8 cellular contexts compared by ENCODE assay signal in genomic region chr9:124852829-124853531, GRCh38. TPM values are rescaled to one million over a fixed set of nuclear protein-coding genes. Genes with fewer than 3 reads are reported as not detected.
DNase-seq lines count a peak whose midpoint lies in the region; ATAC-seq and TF ChIP-seq lines count a peak whose summit lies in the region.

A gene with protein sequence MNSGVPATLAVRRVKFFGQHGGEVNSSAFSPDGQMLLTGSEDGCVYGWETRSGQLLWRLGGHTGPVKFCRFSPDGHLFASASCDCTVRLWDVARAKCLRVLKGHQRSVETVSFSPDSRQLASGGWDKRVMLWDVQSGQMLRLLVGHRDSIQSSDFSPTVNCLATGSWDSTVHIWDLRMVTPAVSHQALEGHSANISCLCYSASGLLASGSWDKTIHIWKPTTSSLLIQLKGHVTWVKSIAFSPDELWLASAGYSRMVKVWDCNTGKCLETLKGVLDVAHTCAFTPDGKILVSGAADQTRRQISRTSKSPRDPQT (plus strand): TSS chr9:124853460. CDS start chr9:124853532, 72 bp downstream.

- H3K27ac ChIP-seq in thoracic aorta, result peak within 1 kb of the TSS; percentile 45 to 48

- peak within 1 kb of the TSS; percentile 78 for H3K4me3 ChIP-seq in thoracic aorta

- peaks cover 11% of the 10 kb centered on the region for H3K36me3 ChIP-seq in thoracic aorta

- TF ChIP-seq CTCF in thoracic aorta (IDR thresholded peaks at IDR 0.05), result peak; percentile 98

- no peaks in the 10 kb centered on the region for H3K27me3 ChIP-seq in thoracic aorta (replicated peaks; ENCODE audit: insufficient read depth)

- H3K4me1 ChIP-seq in thoracic aorta (ENCODE audit: control insufficient read depth in 1 of 2, low read depth in 2 of 2), result peaks cover 9 to 16% of the 10 kb centered on the region in 2 donors

- peak within 1 kb of the TSS; percentile 57 for H3K4me3 Mint-ChIP-seq in activated naive CD4-positive, alpha-beta T cell treated with anti-CD3 and anti-CD28 coated beads, Interleukin-2, amount 10 ng/mL, durations not matched to agents 7 days and 5 days

- H3K9me3 ChIP-seq in thoracic aorta, result no peaks in the 10 kb centered on the region

- peaks cover 9% of the 10 kb centered on the region for H3K36me3 Mint-ChIP-seq in activated naive CD4-positive, alpha-beta T cell treated with anti-CD3 and anti-CD28 coated beads, Interleukin-2, amount 10 ng/mL, durations not matched to agents 7 days and 5 days

- H3K27ac Mint-ChIP-seq in activated naive CD4-positive, alpha-beta T cell treated with anti-CD3 and anti-CD28 coated beads, Interleukin-2, amount 10 ng/mL, durations not matched to agents 7 days and 5 days, result no peak within 1 kb of the TSS

- H3K9me3 Mint-ChIP-seq in activated naive CD4-positive, alpha-beta T cell treated with anti-CD3 and anti-CD28 coated beads, Interleukin-2, amount 10 ng/mL, durations not matched to agents 7 days and 5 days, result no peaks in the 10 kb centered on the region

- CTCF ChIA-PET in activated naive CD4-positive, alpha-beta T cell treated with anti-CD3 and anti-CD28 coated beads, Interleukin-2, amount 10 ng/mL, durations not matched to agents 7 days and 5 days (lab: Charles Lee), result interaction anchor here (0.6 to 14.6 kb wide), 30 partner anchors 9 to 518 kb away, joined by 3 to 332 read pairs (median 4); partner anchors contain the start of genes ARPC5L, NR6A1, OLFML2A and RPL35

- H3K27me3 Mint-ChIP-seq in activated naive CD4-positive, alpha-beta T cell treated with anti-CD3 and anti-CD28 coated beads, Interleukin-2, amount 10 ng/mL, durations not matched to agents 7 days and 5 days, result peaks cover 50% of the 10 kb centered on the region

- in situ Hi-C loops in KBM-7 (cut with MboI; ENCODE audit: low pct_unique_long_range_greater_than_20kb, low sequenced_read_pairs), result loop anchor here (25.0 kb wide), 1 partner anchor 534 kb away; no protein-coding TSS in a partner anchor

- DNase-seq in COR-L47 (lab: John Stamatoyannopoulos, UW) (peak; percentile 69), KBM-7 (peak; percentile 80), SK-N-DZ (ENCODE audit: low spot score) (peak; percentile 84), globus pallidus (ENCODE audit: low spot score) (peak; percentile 58), nucleus accumbens (lab: John Stamatoyannopoulos, UW) (peak in 47 of 56 donors; percentile 20 to 81 (median 52)), thoracic aorta (ENCODE audit: low spot score) (no peak)
- peak; percentile 84 for DNase-seq in activated naive CD4-positive, alpha-beta T cell treated with anti-CD3 and anti-CD28 coated beads, Interleukin-2, amount 10 ng/mL, durations not matched to agents 7 days and 5 days

- peaks cover 10% of the 10 kb centered on the region for H3K4me1 Mint-ChIP-seq in activated naive CD4-positive, alpha-beta T cell treated with anti-CD3 and anti-CD28 coated beads, Interleukin-2, amount 10 ng/mL, durations not matched to agents 7 days and 5 days

- ATAC-seq in GM21390 (IDR thresholded peaks at IDR 0.05; ENCODE audit: unreplicated experiment) (peak; percentile 74), thoracic aorta (ENCODE audit: insufficient number of reproducible peaks, low FRiP score, low read depth) (peak; percentile 81)

RNA-seq across cellular contexts. Expression of the gene that starts here (rescaled TPM):
- not detected in 2 replicates for polyA plus RNA-seq in SK-N-DZ (2014; cell fraction: cytosol; rRNA removed)
- not detected in 2 replicates for polyA plus RNA-seq in SK-N-DZ (2014; cell fraction: nucleus; rRNA removed)
- not detected for total RNA-seq in thoracic aorta

Comparison
In these comparisons a context has a peak if more than half of its experiments do, and no peak if none do; other contexts are left out.
1. Peak in ATAC-seq, H3K4me3 ChIP-seq and H3K27ac ChIP-seq in thoracic aorta; RNA of the gene not detected or under 1 TPM.